In genomic region chr11:15071556-15072255, GRCh38 we compare ENCODE assay signal across 30 cellular contexts. TPM values are rescaled to one million over a fixed set of nuclear protein-coding genes. Genes with fewer than 3 reads are reported as not detected.
"Had no signal": no experiment of that assay in that cellular context is flagged by ENCODE, and none has a peak within 500 bp of the region (broad histone marks: within the 10 kb centered on the region; RNA-seq: fewer than 3 reads in every experiment).

No MANE protein-coding gene starts in this region.

- H3K4me3 Mint-ChIP-seq: mesothelial cell of epicardium; natural killer cell; nephron progenitor cell; stimulated activated memory B cell treated with anti-CD40 and anti-IgM and Interleukin-4, amounts not matched to agents 10 μg/mL and 1 μg/mL and 100 μg/mL, for 72 hours had no signal

- H3K36me3 Mint-ChIP-seq: mesothelial cell of epicardium; neural progenitor cell; stimulated activated memory B cell treated with anti-CD40 and anti-IgM and Interleukin-4, amounts not matched to agents 10 μg/mL and 1 μg/mL and 100 μg/mL, for 72 hours had no signal

- DNase-seq: hippocampal formation; left colon; mesendoderm; naive B cell; natural killer cell; nephron progenitor cell; ovary; right lobe of liver; stimulated activated CD4-positive, alpha-beta T cell treated with anti-CD3 and anti-CD28 coated beads, Interleukin-1b, Interleukin-23, amount 100 ng/mL, for 48 hours; stimulated activated CD4-positive, alpha-beta T cell treated with anti-CD3 and anti-CD28 coated beads, Interleukin-2, amount 100 ng/mL, for 48 hours; stimulated activated CD4-positive, alpha-beta T cell treated with anti-CD3 and anti-CD28 coated beads, Interleukin-4, amount 100 ng/mL, for 4 hours; stimulated activated CD8-positive, alpha-beta memory T cell treated with anti-CD3 and anti-CD28 coated beads, Interleukin-4, amount 100 ng/mL, for 48 hours; stimulated activated naive CD4-positive, alpha-beta T cell treated with Interleukin-2 at 50 U/mL for 16 hours; stimulated activated naive CD8-positive, alpha-beta T cell treated with anti-CD3 and anti-CD28 coated beads, Interleukin-15, amount 100 ng/mL, for 72 hours; testis; thyroid gland; transverse colon had no signal

- ATAC-seq: left colon; left lung; natural killer cell; right lobe of liver; stimulated activated memory B cell treated with anti-CD40 and anti-IgM and Interleukin-4, amounts not matched to agents 10 μg/mL and 1 μg/mL and 100 μg/mL, for 72 hours; stimulated activated naive CD8-positive, alpha-beta T cell treated with anti-CD3 and anti-CD28 coated beads, Interleukin-15, amount 100 ng/mL, for 72 hours had no signal

- H3K27ac ChIP-seq: left lung, neural progenitor cell, ovary, right atrium auricular region, right lobe of liver, testis, thyroid gland, transverse colon, upper lobe of left lung, vagina had no signal

- H3K4me2 ChIP-seq: neural progenitor cell, smooth muscle cell had no signal

- FAIRE-seq: keratinocyte had no signal

- H3K27me3 ChIP-seq: ovary, right atrium auricular region, testis, vagina had no signal

- H3K9ac ChIP-seq: neural progenitor cell had no signal

- H3K9me3 ChIP-seq: ovary, right lobe of liver, testis, thyroid gland, transverse colon, vagina had no signal

- H2AFZ ChIP-seq: neural progenitor cell had no signal

- H3K36me3 ChIP-seq: left lung, neural progenitor cell, ovary, right atrium auricular region, right lobe of liver, thyroid gland, transverse colon, upper lobe of left lung, vagina had no signal

- H3K27ac Mint-ChIP-seq: mesothelial cell of epicardium; naive B cell; natural killer cell; nephron progenitor cell; neural progenitor cell; progenitor cell of endocrine pancreas; stimulated activated memory B cell treated with anti-CD40 and anti-IgM and Interleukin-4, amounts not matched to agents 10 μg/mL and 1 μg/mL and 100 μg/mL, for 72 hours had no signal

- H3K4me1 Mint-ChIP-seq: nephron progenitor cell had no signal

- H3K4me3 ChIP-seq: left lung, lung, neural progenitor cell, ovary, right atrium auricular region, right lobe of liver, smooth muscle cell, testis, thyroid gland, transverse colon, upper lobe of left lung, vagina had no signal

- H3K4me1 ChIP-seq: neural progenitor cell had no signal

RNA-seq across cellular contexts. Expression of gene CALCB, which starts 1.7 kb away (rescaled TPM):
- total RNA-seq: mesothelial cell of epicardium, progenitor cell of endocrine pancreas, right atrium auricular region, skeletal muscle tissue, smooth muscle cell had no signal
- polyA plus RNA-seq: keratinocyte, smooth muscle cell had no signal

RNA-seq across cellular contexts. Expression of gene INSC, which starts 43.0 kb away (rescaled TPM):
- total RNA-seq: mesothelial cell of epicardium, progenitor cell of endocrine pancreas, pulmonary artery endothelial cell, smooth muscle cell had no signal
- polyA plus RNA-seq: smooth muscle cell had no signal
